ENCODE assay signal across 17 cellular contexts in the genomic region with DNA sequence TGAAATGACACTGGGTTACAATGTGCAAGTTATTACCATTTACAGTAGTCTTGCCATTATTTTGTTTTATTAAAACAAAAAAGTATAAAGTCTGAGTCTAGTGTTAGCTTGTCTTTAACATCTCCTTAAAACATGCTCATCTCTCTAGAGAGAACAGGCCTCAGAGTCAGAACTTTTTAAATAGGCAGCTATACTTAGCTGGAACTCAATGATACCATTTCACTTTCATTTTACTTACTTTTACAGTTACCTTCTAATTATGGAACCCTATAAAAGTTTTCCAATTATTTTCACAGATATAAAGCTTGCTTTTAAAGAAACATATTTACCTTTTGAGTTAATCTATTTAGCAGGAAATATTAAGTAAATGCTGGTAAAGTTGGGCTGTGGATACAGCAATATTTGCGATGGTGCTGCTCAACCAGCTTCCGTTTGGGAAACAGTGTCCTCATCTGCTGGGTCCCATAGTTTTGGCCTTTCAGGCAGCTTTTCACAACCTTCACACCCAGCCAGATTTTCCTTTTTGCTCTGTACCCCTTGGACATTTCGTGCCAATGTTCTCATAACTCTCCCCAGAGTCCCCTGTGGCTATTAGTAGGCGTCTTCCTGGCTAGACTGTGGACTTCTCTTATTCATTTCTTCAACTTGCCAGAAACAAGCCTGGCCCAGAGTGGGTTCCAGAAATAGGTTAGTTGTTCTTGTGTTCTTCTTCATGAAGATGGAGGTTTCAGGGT. TPM values are rescaled to one million over a fixed set of nuclear protein-coding genes. Genes with fewer than 3 reads are reported as not detected.
A peak's percentile ranks its signal among the peaks of the same experiment; 100 is the strongest.
DNase-seq lines count a peak whose midpoint lies in the region; ATAC-seq and TF ChIP-seq lines count a peak whose summit lies in the region.
"Had no signal": no experiment of that assay in that cellular context is flagged by ENCODE, and none has a peak within 500 bp of the region (broad histone marks: within the 10 kb centered on the region; RNA-seq: fewer than 3 reads in every experiment).

No MANE protein-coding gene starts in this region.

- no peaks in the 10 kb centered on the region for H3K27me3 ChIP-seq in MG63
- H3K27me3 ChIP-seq in upper lobe of right lung: no peaks in the 10 kb centered on the region
- H3K27me3 ChIP-seq: Peyer's patch had no signal

- H3K9me3 ChIP-seq in MG63 (no peaks in the 10 kb centered on the region), upper lobe of right lung (no peaks in the 10 kb centered on the region)
- H3K9me3 ChIP-seq: lower lobe of right lung, Peyer's patch had no signal

- peak; percentile 16 for DNase-seq in Daoy (ENCODE audit: low read depth)
- DNase-seq in MG63: peak; percentile 64
- peak; percentile 53 for DNase-seq in fibroblast of mammary gland (ENCODE audit: low read depth)
- no peak for DNase-seq in sciatic nerve (ENCODE audit: low spot score)
- no peak for DNase-seq in SHP77 (lab: John Stamatoyannopoulos, UW)
- no peak for DNase-seq in HT-29 (ENCODE audit: low spot score)
- no peak for DNase-seq in upper lobe of right lung
- DNase-seq: activated CD4-positive, alpha-beta T cell treated with anti-CD3 and anti-CD28 coated beads, Interleukin-2, amount 10 ng/mL, durations not matched to agents 7 days and 5 days; activated naive CD4-positive, alpha-beta T cell; lower lobe of right lung; NCI-H1417; NCI-H748 treated with DMSO at 0.1 percent for 48 hours; Peyer's patch; SW 1271 had no signal

- H3K4me1 ChIP-seq in upper lobe of right lung: no peaks in the 10 kb centered on the region
- H3K4me1 ChIP-seq: lower lobe of right lung, Peyer's patch had no signal

- peak; percentile 39 for ATAC-seq in sciatic nerve
- ATAC-seq in upper lobe of right lung: no peak
- ATAC-seq in HG02759 (IDR thresholded peaks at IDR 0.05; ENCODE audit: unreplicated experiment): no peak
- ATAC-seq: K562; lower lobe of right lung; natural killer cell treated with Interleukin-12 subunit alpha and Interleukin-12 subunit beta and Interleukin-15 and Interleukin-18, amount 100 ng/mL, for 72 hours had no signal

- H3K4me3 ChIP-seq in MG63 (no peak overlapping the region), fibroblast of mammary gland (ENCODE audit: control insufficient read depth, low read depth, low read length) (no peak overlapping the region), upper lobe of right lung (no peak overlapping the region)
- H3K4me3 ChIP-seq: K562, lower lobe of right lung, Peyer's patch had no signal

- TF ChIP-seq CTCF in fibroblast of mammary gland (conservative IDR thresholded peaks at IDR 0.05; ENCODE audit: control insufficient read depth, insufficient read depth, low read depth, low read length) (no peak), upper lobe of right lung (IDR thresholded peaks at IDR 0.05) (no peak)

- intact Hi-C loops in sciatic nerve (cut with DNase I) (no loop called here), upper lobe of right lung (cut with DNase I) (no loop called here)

- H3K36me3 ChIP-seq in MG63 (no peaks in the 10 kb centered on the region), upper lobe of right lung (no peaks in the 10 kb centered on the region)
- H3K36me3 ChIP-seq: lower lobe of right lung, Peyer's patch had no signal

- H3K27ac ChIP-seq in upper lobe of right lung: no peak overlapping the region
- H3K27ac ChIP-seq: lower lobe of right lung, Peyer's patch had no signal

RNA-seq across cellular contexts. Expression of gene UBTD2, which starts 36.3 kb away (rescaled TPM):
- 31.6 and 32.6 TPM in 2 replicates for total RNA-seq in Daoy (2014; rRNA removed; shearing (Covaris generic))
- 28.8 and 43.0 TPM in 2 replicates for total RNA-seq in MG63 (2014; rRNA removed; shearing (Covaris generic); ENCODE audit: low replicate concordance)
- total RNA-seq in sciatic nerve: 29.2 TPM
- 5.9 and 9.0 TPM in 2 replicates for total RNA-seq in HT-29 (2014; rRNA removed; shearing (Covaris generic))
- total RNA-seq in upper lobe of right lung: 18.8 TPM

Comparison
In these comparisons a context has a peak if more than half of its experiments do, and no peak if none do; other contexts are left out.
1. DNase-seq: peak in Daoy (single experiment), MG63 (single experiment) and fibroblast of mammary gland (single experiment); none in sciatic nerve (single experiment), SHP77 (0 of 2), HT-29 (single experiment) and upper lobe of right lung (single experiment).